Comparison of ENCODE assay signal across 28 cellular contexts in the genomic region with DNA sequence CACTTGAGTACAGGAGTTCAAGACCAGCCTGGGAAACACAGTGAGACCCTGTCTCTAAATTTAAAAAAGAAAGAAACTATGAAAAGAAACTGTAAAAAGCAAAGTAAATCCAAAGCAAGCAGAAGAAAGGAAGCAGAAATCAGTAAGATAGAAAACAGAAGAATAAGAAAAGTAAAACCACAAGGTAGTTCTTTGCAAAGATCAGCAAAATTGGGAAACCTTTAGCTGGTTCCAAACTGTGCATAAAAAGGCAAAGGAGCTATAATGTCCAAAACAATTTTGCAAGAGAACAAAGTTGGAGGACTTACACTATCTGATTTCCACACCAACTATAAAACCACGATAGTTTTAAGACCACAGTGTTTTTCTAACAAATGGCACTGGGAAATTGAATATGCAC.
"Had no signal": no experiment of that assay in that cellular context is flagged by ENCODE, and none has a peak within 500 bp of the region (broad histone marks: within the 10 kb centered on the region; RNA-seq: fewer than 3 reads in every experiment).

No MANE protein-coding gene starts in this region.

- H3K27me3 ChIP-seq: adrenal gland, SJCRH30 had no signal

- H3K36me3 ChIP-seq: adrenal gland, WERI-Rb-1 had no signal

- FAIRE-seq: bronchial epithelial cell had no signal

- DNase-seq: activated CD4-positive, alpha-beta T cell treated with anti-CD3 and anti-CD28 coated beads for 1 hour; activated CD4-positive, alpha-beta T cell treated with anti-CD3 and anti-CD28 coated beads, Interleukin-2, amount 10 ng/mL, durations not matched to agents 24 days and 14 days; activated CD4-positive, alpha-beta T cell treated with anti-CD3 and anti-CD28 coated beads, Interleukin-2, amount 50 U/mL, for 48 hours; activated CD4-positive, CD25-positive, alpha-beta regulatory T cell; activated CD8-positive, alpha-beta T cell treated with anti-CD3 and anti-CD28 coated beads, Interleukin-2, amount 10 ng/mL, durations not matched to agents 7 days and 5 days; activated gamma-delta T cell treated with Interleukin-2 at 50 U/mL for 16 hours; activated naive CD4-positive, alpha-beta T cell treated with anti-CD3 and anti-CD28 coated beads for 36 hours; activated T-cell treated with anti-CD3 and anti-CD28 coated beads, Interleukin-2, amount 50 U/mL, for 4 hours; adrenal gland; anterior cingulate cortex; caudate nucleus; cerebellar nuclear complex; Kasumi-1; MM.1S; NCI-H1092; NCI-H1436 treated with DMSO at 0.1 percent for 48 hours; NCI-H1694 treated with DMSO at 0.1 percent for 48 hours; NCI-H2029; NCI-H345; NCI-H524 treated with DMSO at 0.1 percent for 48 hours; SHP77; SJCRH30; T1000; WERI-Rb-1 had no signal

- H3K27ac ChIP-seq: adrenal gland, SJCRH30, SK-N-MC, WERI-Rb-1 had no signal

- H3K4me1 ChIP-seq: adrenal gland, SJCRH30 had no signal

- ATAC-seq: activated CD8-positive, alpha-beta T cell treated with anti-CD3 and anti-CD28 coated beads, Interleukin-2, amount 10 ng/mL, durations not matched to agents 7 days and 5 days; activated naive CD4-positive, alpha-beta T cell treated with anti-CD3 and anti-CD28 coated beads, Interleukin-2, amount 50 U/mL, for 72 hours; activated T-cell treated with anti-CD3 and anti-CD28 coated beads, Interleukin-2, amount 50 U/mL, for 4 hours; Panc1 had no signal

- H3K9me3 ChIP-seq: adrenal gland, SJCRH30 had no signal

- H3K4me3 ChIP-seq: adrenal gland, SJCRH30, SK-N-MC had no signal
